ENCODE assay signal across 8 cellular contexts in the genomic region with DNA sequence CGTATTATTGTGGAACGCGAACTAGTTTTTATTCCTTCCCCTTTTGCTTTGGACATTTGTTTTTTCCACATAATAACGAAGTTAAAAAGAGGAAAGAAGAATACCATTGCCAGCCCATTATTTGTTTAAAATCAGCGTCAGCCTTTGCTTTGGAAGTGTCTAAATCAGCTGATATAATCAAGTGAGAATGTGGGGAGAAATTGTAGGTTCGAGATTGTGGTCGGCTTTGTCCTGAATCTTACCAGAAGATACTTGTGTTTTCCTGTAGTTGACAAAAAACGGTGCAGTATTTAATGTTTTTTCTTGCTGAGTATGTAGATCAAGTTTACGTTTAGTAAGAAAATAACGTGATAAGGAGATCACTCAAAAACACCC. TPM values are rescaled to one million over a fixed set of nuclear protein-coding genes. Genes with fewer than 3 reads are reported as not detected.
A peak's percentile ranks its signal among the peaks of the same experiment; 100 is the strongest.
DNase-seq lines count a peak whose midpoint lies in the region; ATAC-seq, FAIRE-seq and TF ChIP-seq lines count a peak whose summit lies in the region.

No MANE protein-coding gene starts in this region.

- peak overlapping the region; percentile 98 for H3K27ac Mint-ChIP-seq in MCF 10A (ENCODE audit: low read depth, unreplicated experiment)

- peak overlapping the region; percentile 88 for H3K4me3 Mint-ChIP-seq in MCF 10A (ENCODE audit: unreplicated experiment)

- H3K36me3 Mint-ChIP-seq in MCF 10A (ENCODE audit: insufficient read depth, unreplicated experiment), result peaks cover 20% of the 10 kb centered on the region

- no peak for TF ChIP-seq RAD21 in HepG2 (CRISPR knock-in tag; IDR thresholded peaks at IDR 0.05)

- H3K9ac ChIP-seq in HepG2 (ENCODE audit: insufficient read depth, low read depth, low read length), result peak overlapping the region; percentile 97

- H3K4me1 Mint-ChIP-seq in MCF 10A (ENCODE audit: insufficient read depth, unreplicated experiment), result peaks cover 10% of the 10 kb centered on the region

- peak overlapping the region; percentile 66 for H3K4me3 ChIP-seq in GM08714 (ENCODE audit: low read length)
- peak overlapping the region; percentile 82 to 93 (median 84) for H3K4me3 ChIP-seq in HepG2 (replicated peaks in 1 of 3; ENCODE audit: insufficient read depth in 1 of 3, low read depth in 2 of 3, low read length in 3 of 3)
- peak overlapping the region; percentile 100 for H3K4me3 ChIP-seq in thymus (ENCODE audit: low read length)

- TF ChIP-seq EP300 in HepG2 (IDR thresholded peaks at IDR 0.05; ENCODE audit: low read depth in 2 of 2, low read length in 2 of 2), result no peak
- TF ChIP-seq EP300 in HepG2 (CRISPR knock-in tag; IDR thresholded peaks at IDR 0.05; ENCODE audit: borderline replicate concordance), result no peak

- under 1% methylated on average over 10 of the region's 10 CpGs for WGBS in HepG2 (ENCODE audit: low lambda C conversion rate)
- WGBS in thymus, result 1% methylated on average over 10 of the region's 10 CpGs

- POLR2A ChIA-PET in MCF 10A (lab: Yijun Ruan, JAX), result interaction anchor here (0.7 to 4.8 kb wide), 34 partner anchors 12 to 1347 kb away, joined by 3 to 190 read pairs (median 6); a partner anchor contains a TSS
- POLR2A ChIA-PET in HepG2 (lab: Yijun Ruan, JAX), result interaction anchor here (0.8 to 3.4 kb wide), 16 partner anchors 18 to 197 kb away, joined by 3 to 37 read pairs (median 12); a partner anchor contains a TSS

- no peak for TF ChIP-seq CTCF in MCF 10A (IDR thresholded peaks at IDR 0.05; ENCODE audit: unreplicated experiment)
- no peak for TF ChIP-seq CTCF in HepG2 (CRISPR knock-in tag; IDR thresholded peaks at IDR 0.05)

- intact Hi-C loops in MCF 10A (cut with micrococcal nuclease) (loop anchor here (1.0 to 5.0 kb wide), 4 partner anchors 108 to 846 kb away; a partner anchor contains a TSS), HepG2 (cut with micrococcal nuclease; ENCODE audit: unreplicated experiment) (loop anchor here (1.0 to 5.0 kb wide), 4 partner anchors 46 to 846 kb away; a partner anchor contains a TSS)

- TSS peak; percentile 79 for BruUV-seq in MCF 10A (replicated peaks; lab: Mats Ljungman, UMichigan)
- TSS peak; percentile 84 for BruUV-seq in HepG2 (replicated peaks; lab: Mats Ljungman, UMichigan)

- H3K27me3 ChIP-seq in HepG2 (ENCODE audit: control insufficient read depth in 1 of 2, insufficient read depth in 2 of 2, low read length in 2 of 2), result no peaks in the 10 kb centered on the region; a peak in 1 of 5 replicates
- no peaks in the 10 kb centered on the region for H3K27me3 ChIP-seq in thymus (ENCODE audit: control insufficient read depth, insufficient read depth)

- H3K4me1 ChIP-seq in HepG2 (ENCODE audit: insufficient read depth, low read length), result peaks cover 22% of the 10 kb centered on the region
- peaks cover 5% of the 10 kb centered on the region for H3K4me1 ChIP-seq in thymus (ENCODE audit: control insufficient read depth, insufficient read depth, low read length)

- H3K27ac ChIP-seq in HepG2 (ENCODE audit: extremely low read length, insufficient read depth, low read length) (peak overlapping the region; percentile 99), thymus (ENCODE audit: low read depth) (peak overlapping the region; percentile 53)

- H3K9me3 ChIP-seq in HepG2 (ENCODE audit: low read length), result no peaks in the 10 kb centered on the region
- H3K9me3 ChIP-seq in thymus (ENCODE audit: control insufficient read depth), result no peaks in the 10 kb centered on the region

- ATAC-seq in HepG2, result no peak
- ATAC-seq in HG02798 (IDR thresholded peaks at IDR 0.05; ENCODE audit: poor library complexity, unreplicated experiment), result no peak

- no peaks in the 10 kb centered on the region for H3K9me3 Mint-ChIP-seq in MCF 10A (ENCODE audit: unreplicated experiment)

- DNase-seq in MV-4-11 (lab: John Stamatoyannopoulos, UW), result peak; percentile 18
- peak; percentile 13 for DNase-seq in MCF 10A (ENCODE audit: unreplicated experiment)
- peak; percentile 12 for DNase-seq in HepG2 (ENCODE audit: low spot score)
- no peak for DNase-seq in mucosa of gallbladder (ENCODE audit: low spot score)
- no peak for DNase-seq in NCI-H2171 treated with DMSO at 0.1 percent for 48 hours (lab: John Stamatoyannopoulos, UW)

- H3K36me3 ChIP-seq in HepG2 (replicated peaks in 1 of 2; ENCODE audit: control insufficient read depth in 1 of 2, insufficient read depth in 2 of 2, low read length in 2 of 2) (no peaks in the 10 kb centered on the region), thymus (ENCODE audit: control insufficient read depth, insufficient read depth) (no peaks in the 10 kb centered on the region)

- no peaks in the 10 kb centered on the region for H3K27me3 Mint-ChIP-seq in MCF 10A (ENCODE audit: insufficient read depth, unreplicated experiment)

- peaks cover 54% of the 10 kb centered on the region for H3K79me2 ChIP-seq in HepG2 (ENCODE audit: insufficient read depth, low read length)

- H4K20me1 ChIP-seq in HepG2 (ENCODE audit: insufficient read depth, low read length), result no peaks in the 10 kb centered on the region

- peak overlapping the region; percentile 78 for H3K4me2 ChIP-seq in HepG2 (ENCODE audit: low read depth, low read length)

- in situ Hi-C loops in HepG2 (cut with HindIII; ENCODE audit: extremely low pct_ligation_motif_present, low pct_unique_long_range_greater_than_20kb), result no loop called here

- TF ChIP-seq POLR2A in HepG2 (IDR thresholded peaks at IDR 0.05; ENCODE audit: insufficient read depth in 1 of 2, low read depth in 2 of 2, low read length in 2 of 2), result no peak

- FAIRE-seq in HepG2 (lab: Jason Lieb, UNC), result no peak

- no peak overlapping the region for H2AFZ ChIP-seq in HepG2 (ENCODE audit: low read length)

- CTCF ChIA-PET in MCF 10A (lab: Yijun Ruan, JAX), result interaction anchor here (0.6 to 0.7 kb wide), 5 partner anchors 12 to 287 kb away, joined by 3 to 6 read pairs (median 3); no protein-coding TSS in a partner anchor
- CTCF ChIA-PET in HepG2 (lab: Yijun Ruan, JAX; ENCODE audit: low intra/inter-chr PET ratio, low total read pairs), result no interaction called here

TF ChIP-seq in HepG2, 621 proteins besides CTCF, POLR2A, EP300 and RAD21 (continues in another document):
- TF ChIP-seq ZBTB38 (CRISPR knock-in tag; IDR thresholded peaks at IDR 0.05), result no peak
- peak; percentile 30 to 54; a peak in 3 of 4 replicates for TF ChIP-seq MAFK (conservative IDR thresholded peaks at IDR 0.05 in 1 of 2, IDR thresholded peaks at IDR 0.05 in 1 of 2; ENCODE audit: low read length in 2 of 2)
- TF ChIP-seq EED (CRISPR knock-in tag; IDR thresholded peaks at IDR 0.05), result no peak
- TF ChIP-seq BCL6 (CRISPR knock-in tag; IDR thresholded peaks at IDR 0.05), result no peak
- TF ChIP-seq, protein P1, sequence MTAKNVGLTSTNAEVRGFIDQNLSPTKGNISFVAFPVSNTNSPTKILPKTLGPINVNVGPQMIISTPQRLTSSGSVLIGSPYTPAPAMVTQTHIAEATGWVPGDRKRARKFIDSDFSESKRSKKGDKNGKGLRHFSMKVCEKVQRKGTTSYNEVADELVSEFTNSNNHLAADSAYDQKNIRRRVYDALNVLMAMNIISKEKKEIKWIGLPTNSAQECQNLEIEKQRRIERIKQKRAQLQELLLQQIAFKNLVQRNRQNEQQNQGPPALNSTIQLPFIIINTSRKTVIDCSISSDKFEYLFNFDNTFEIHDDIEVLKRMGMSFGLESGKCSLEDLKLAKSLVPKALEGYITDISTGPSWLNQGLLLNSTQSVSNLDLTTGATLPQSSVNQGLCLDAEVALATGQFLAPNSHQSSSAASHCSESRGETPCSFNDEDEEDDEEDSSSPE (CRISPR knock-in tag; IDR thresholded peaks at IDR 0.05), result no peak
- peak; percentile 49; the same call in 1 of the 2 replicates for TF ChIP-seq MAFF (IDR thresholded peaks at IDR 0.05; ENCODE audit: low read depth, low read length)

RNA-seq across cellular contexts. Expression of a gene that starts 0.9 kb away (rescaled TPM):
- total RNA-seq in MCF 10A (2022) (19.0 and 25.2 TPM in 2 replicates), HepG2 (2016; rRNA removed; fragmentation: Illumina TruSeq; extraction: Trizol) (22.4 and 32.9 TPM in 2 replicates), mucosa of gallbladder (28.5 TPM)
- 5.2 and 7.5 TPM in 2 replicates for total RNA-seq in HepG2 (2016; cell fraction: cytosol; rRNA removed; fragmentation: Illumina TruSeq; extraction: Trizol; ENCODE audit: low read depth)
- 23.4 and 29.8 TPM in 2 replicates for total RNA-seq in HepG2 (2016; cell fraction: insoluble cytoplasmic fraction; rRNA removed; fragmentation: Illumina TruSeq; extraction: Trizol)
- total RNA-seq in HepG2 (2016; cell fraction: membrane; rRNA removed; fragmentation: Illumina TruSeq; extraction: Trizol), result 11.5 and 14.0 TPM in 2 replicates
- total RNA-seq in HepG2 (2016; cell fraction: nucleus; rRNA removed; fragmentation: Illumina TruSeq; extraction: Trizol), result 18.6 and 20.4 TPM in 2 replicates
- polyA plus RNA-seq in HepG2 (2011; rRNA removed) (35.6 and 35.9 TPM in 2 replicates), thymus (27.2 TPM)
- polyA plus RNA-seq in HepG2 (2011; cell fraction: cytosol; rRNA removed), result 29.1 and 29.9 TPM in 2 replicates
- polyA plus RNA-seq in HepG2 (2011; cell fraction: nucleus; rRNA removed), result 18.4 and 27.0 TPM in 2 replicates
- polyA plus RNA-seq in HepG2 (2012), result 13.8 and 18.8 TPM in 2 replicates
- polyA plus RNA-seq in HepG2 (2016; cell fraction: cytosol; fragmentation: Illumina TruSeq; extraction: Trizol; ENCODE audit: low read depth), result 2.9 and 3.6 TPM in 2 replicates
- polyA plus RNA-seq in HepG2 (2016; cell fraction: insoluble cytoplasmic fraction; fragmentation: Illumina TruSeq; extraction: Trizol; ENCODE audit: low read depth), result 24.4 and 28.9 TPM in 2 replicates
- 6.5 and 7.2 TPM in 2 replicates for polyA plus RNA-seq in HepG2 (2016; cell fraction: membrane; fragmentation: Illumina TruSeq; extraction: Trizol; ENCODE audit: low read depth)
- polyA plus RNA-seq in HepG2 (2016; cell fraction: nucleus; fragmentation: Illumina TruSeq; extraction: Trizol; ENCODE audit: insufficient read depth, low read depth), result 20.4 and 26.1 TPM in 2 replicates
- polyA minus RNA-seq in HepG2 (2011; rRNA and poly(A)+ RNA removed; ENCODE audit: low replicate concordance), result 112 and 116 TPM in 2 replicates
- polyA minus RNA-seq in HepG2 (2011; cell fraction: cytosol; rRNA and poly(A)+ RNA removed), result 17.3 and 30.3 TPM in 2 replicates
- 57.6 and 60.4 TPM in 2 replicates for polyA minus RNA-seq in HepG2 (2011; cell fraction: nucleus; rRNA and poly(A)+ RNA removed)

Comparison
In these comparisons a context has a peak if more than half of its experiments do, and no peak if none do; other contexts are left out.
1. DNase-seq: peak in MV-4-11 (single experiment), MCF 10A (single experiment) and HepG2 (single experiment); none in mucosa of gallbladder (single experiment) and NCI-H2171 treated with DMSO at 0.1 percent for 48 hours (single experiment).
2. Peak in every context shown above with its lines, with median percentiles within 50 percentile points of each other: H3K4me3 ChIP-seq.